21 cellular contexts compared by ENCODE assay signal in genomic region chr17:48589060-48589830, GRCh38. TPM values are rescaled to one million over a fixed set of nuclear protein-coding genes. Genes with fewer than 3 reads are reported as not detected.
A peak's percentile ranks its signal among the peaks of the same experiment; 100 is the strongest.
DNase-seq lines count a peak whose midpoint lies in the region; FAIRE-seq and TF ChIP-seq lines count a peak whose summit lies in the region.
"Had no signal": no experiment of that assay in that cellular context is flagged by ENCODE, and none has a peak within 500 bp of the region (broad histone marks: within the 10 kb centered on the region; RNA-seq: fewer than 3 reads in every experiment).

No MANE protein-coding gene starts in this region.

- 38 to 75% methylated on average over 10 of the region's 10 CpGs for WGBS in sigmoid colon, 2 donors

- peak overlapping the region; percentile 89 for H3K4me3 ChIP-seq in AG04450 (ENCODE audit: low read depth, low read length)
- peak overlapping the region; percentile 69 to 93 for H3K4me3 ChIP-seq in kidney (ENCODE audit: low read length in 2 of 2)
- peak overlapping the region; percentile 36 to 70 (median 56) for H3K4me3 ChIP-seq in sigmoid colon
- H3K4me3 ChIP-seq: right atrium auricular region had no signal

- H3K9me3 ChIP-seq in AG04450 (ENCODE audit: control insufficient read depth, insufficient read depth, low read length) (no peaks in the 10 kb centered on the region; the same call in 1 of the 2 replicates), kidney (ENCODE audit: control insufficient read depth in 1 of 2, low read length in 2 of 2) (no peaks in the 10 kb centered on the region), sigmoid colon (no peaks in the 10 kb centered on the region)
- H3K9me3 ChIP-seq: right atrium auricular region had no signal

- intact Hi-C loops in kidney (cut with DNase I) (no loop called here), sigmoid colon (cut with DNase I) (no loop called here)

- no peaks in the 10 kb centered on the region for H3K36me3 ChIP-seq in kidney (ENCODE audit: control insufficient read depth in 1 of 2, insufficient read depth in 2 of 2, low read length in 2 of 2)
- no peaks in the 10 kb centered on the region for H3K36me3 ChIP-seq in sigmoid colon
- H3K36me3 ChIP-seq: right atrium auricular region had no signal

- no peak for DNase-seq in AG04450 (ENCODE audit: low read depth, low spot score)
- DNase-seq in NCI-H345 treated with DMSO at 0.1 percent for 48 hours (lab: John Stamatoyannopoulos, UW; ENCODE audit: unreplicated experiment): peak; percentile 66
- DNase-seq in kidney: no peak
- DNase-seq in sigmoid colon: no peak
- no peak for DNase-seq in osteocyte (ENCODE audit: extremely low spot score, unreplicated experiment)
- no peak for DNase-seq in activated CD8-positive, alpha-beta memory T cell treated with anti-CD3 and anti-CD28 coated beads for 24 hours
- no peak for DNase-seq in SHP77 treated with DMSO at 0.1 percent for 48 hours (lab: John Stamatoyannopoulos, UW)
- DNase-seq in C1 segment of cervical spinal cord (lab: John Stamatoyannopoulos, UW): no peak
- DNase-seq: activated naive CD8-positive, alpha-beta T cell treated with anti-CD3 and anti-CD28 coated beads, Interleukin-2, amount 10 ng/mL, durations not matched to agents 7 days and 5 days; cerebellar nuclear complex; DMS79; head of caudate nucleus; KG1; NCI-H146; NCI-H748 treated with DMSO at 0.1 percent for 48 hours; RPMI8226; stimulated activated CD4-positive, alpha-beta T cell treated with anti-CD3 and anti-CD28 coated beads, Interleukin-4, amount 100 ng/mL, for 1 hour; T-helper 1 cell had no signal

- no peak for FAIRE-seq in kidney (lab: Jason Lieb, UNC)

- peaks cover 7 to 18% of the 10 kb centered on the region in 2 donors for H3K4me1 ChIP-seq in kidney (ENCODE audit: control insufficient read depth in 1 of 2, insufficient read depth in 1 of 2, low read depth in 1 of 2, low read length in 2 of 2)
- peaks cover 0 to 49% (median 36%) of the 10 kb centered on the region in 4 donors for H3K4me1 ChIP-seq in sigmoid colon

- no peak overlapping the region for H3K27ac Mint-ChIP-seq in osteocyte (ENCODE audit: unreplicated experiment)
- H3K27ac Mint-ChIP-seq: activated naive CD8-positive, alpha-beta T cell treated with anti-CD3 and anti-CD28 coated beads, Interleukin-2, amount 10 ng/mL, durations not matched to agents 7 days and 5 days; natural killer cell treated with Interleukin-12 subunit alpha and Interleukin-12 subunit beta and Interleukin-15 and Interleukin-18, amount 100 ng/mL, for 72 hours had no signal

- H3K27me3 Mint-ChIP-seq in osteocyte (ENCODE audit: unreplicated experiment): peaks cover 97% of the 10 kb centered on the region

- no peak for TF ChIP-seq CTCF in AG04450 (IDR thresholded peaks at IDR 0.05; ENCODE audit: low read depth, low read length)
- no peak for TF ChIP-seq CTCF in kidney (IDR thresholded peaks at IDR 0.05; ENCODE audit: borderline replicate concordance, extremely low read depth, insufficient read depth)
- TF ChIP-seq CTCF in sigmoid colon (IDR thresholded peaks at IDR 0.05): no peak
- TF ChIP-seq CTCF in osteocyte (IDR thresholded peaks at IDR 0.05): no peak

- H3K27me3 ChIP-seq in AG04450 (ENCODE audit: control insufficient read depth, insufficient read depth, low read length): no peaks in the 10 kb centered on the region
- H3K27me3 ChIP-seq in sigmoid colon: no peaks in the 10 kb centered on the region

- CTCF ChIA-PET in AG04450 (lab: Charles Lee): interaction anchor here (0.8 to 1.9 kb wide), 4 partner anchors 42 to 327 kb away, joined by 3 to 11 read pairs (median 4); no protein-coding TSS in a partner anchor

- no peak for TF ChIP-seq EP300 in sigmoid colon (IDR thresholded peaks at IDR 0.05)

- H3K4me3 Mint-ChIP-seq in osteocyte (ENCODE audit: unreplicated experiment): no peak overlapping the region
- H3K4me3 Mint-ChIP-seq: activated naive CD8-positive, alpha-beta T cell treated with anti-CD3 and anti-CD28 coated beads, Interleukin-2, amount 10 ng/mL, durations not matched to agents 7 days and 5 days; natural killer cell treated with Interleukin-12 subunit alpha and Interleukin-12 subunit beta and Interleukin-15 and Interleukin-18, amount 100 ng/mL, for 72 hours had no signal

- H3K36me3 Mint-ChIP-seq in osteocyte (ENCODE audit: unreplicated experiment): no peaks in the 10 kb centered on the region
- H3K36me3 Mint-ChIP-seq: activated naive CD8-positive, alpha-beta T cell treated with anti-CD3 and anti-CD28 coated beads, Interleukin-2, amount 10 ng/mL, durations not matched to agents 7 days and 5 days; natural killer cell treated with Interleukin-12 subunit alpha and Interleukin-12 subunit beta and Interleukin-15 and Interleukin-18, amount 100 ng/mL, for 72 hours had no signal

- H3K9ac ChIP-seq in kidney (ENCODE audit: low read length in 2 of 2): peak overlapping the region; percentile 86 to 95

- TF ChIP-seq POLR2A in sigmoid colon (IDR thresholded peaks at IDR 0.05): no peak

- H3K27ac ChIP-seq in AG04450 (ENCODE audit: low read depth, low read length) (peak overlapping the region; percentile 97), kidney (ENCODE audit: low read depth in 2 of 2, low read length in 2 of 2) (peak overlapping the region; percentile 93 to 98), sigmoid colon (peak overlapping the region in 3 of 4 donors; percentile 95 to 99 (median 97))
- H3K27ac ChIP-seq: right atrium auricular region had no signal

- POLR2A ChIA-PET in AG04450 (lab: Yijun Ruan, JAX): interaction anchor here (0.8 to 2.7 kb wide), 6 partner anchors 13 to 48 kb away, joined by 3 to 12 read pairs (median 6); no protein-coding TSS in a partner anchor

- peaks cover 20% of the 10 kb centered on the region for H3K4me1 Mint-ChIP-seq in osteocyte (ENCODE audit: unreplicated experiment)

- H3K9me3 Mint-ChIP-seq in osteocyte (ENCODE audit: unreplicated experiment): no peaks in the 10 kb centered on the region
- H3K9me3 Mint-ChIP-seq: activated naive CD8-positive, alpha-beta T cell treated with anti-CD3 and anti-CD28 coated beads, Interleukin-2, amount 10 ng/mL, durations not matched to agents 7 days and 5 days; natural killer cell treated with Interleukin-12 subunit alpha and Interleukin-12 subunit beta and Interleukin-15 and Interleukin-18, amount 100 ng/mL, for 72 hours had no signal

RNA-seq across cellular contexts. Expression of gene HOXB3, which starts 0.8 kb away (rescaled TPM):
- polyA plus RNA-seq in AG04450 (2011; rRNA removed) (28.3 and 33.0 TPM in 2 replicates), kidney (ENCODE audit: insufficient read depth, low read depth, low replicate concordance) (12.1 TPM), sigmoid colon (10 to 100 TPM in 2 of 3 donors, 1 to 10 TPM in 1; 6.2 to 16.7 (median 10.2) TPM)
- polyA minus RNA-seq in AG04450 (2011; rRNA and poly(A)+ RNA removed): 12.3 and 12.5 TPM in 2 replicates
- total RNA-seq in kidney (99.0 TPM), sigmoid colon (10 to 100 TPM; 25.3 to 64.3 (median 30.1) TPM), osteocyte (0.46 TPM in 1 of 2 replicates, not detected in the other)
- polyA plus RNA-seq: BJ had no signal

RNA-seq across cellular contexts. Expression of gene HOXB5, which starts 4.3 kb away (rescaled TPM):
- 9.4 and 9.8 TPM in 2 replicates for polyA plus RNA-seq in AG04450 (2011; rRNA removed)
- polyA minus RNA-seq in AG04450 (2011; rRNA and poly(A)+ RNA removed): 4.2 and 4.4 TPM in 2 replicates
- 27.0 TPM for total RNA-seq in kidney
- polyA plus RNA-seq in kidney (ENCODE audit: insufficient read depth, low read depth, low replicate concordance): 12.3 TPM
- total RNA-seq in sigmoid colon: 1 to 10 TPM; 1.5 to 2.5 (median 2.1) TPM
- polyA plus RNA-seq in sigmoid colon: 10 to 100 TPM in 1 of 3 donors, 1 to 10 TPM in 2; 3.2 to 13.9 (median 4.2) TPM
- not detected in 2 replicates for total RNA-seq in osteocyte
- total RNA-seq: activated naive CD8-positive, alpha-beta T cell treated with anti-CD3 and anti-CD28 coated beads, Interleukin-2, amount 10 ng/mL, durations not matched to agents 7 days and 5 days; right atrium auricular region had no signal
- polyA plus RNA-seq: BJ had no signal

RNA-seq across cellular contexts. Expression of gene HOXB4, which starts 11.1 kb away (rescaled TPM):
- polyA plus RNA-seq in AG04450 (2011; rRNA removed): 5.8 and 6.1 TPM in 2 replicates
- polyA minus RNA-seq in AG04450 (2011; rRNA and poly(A)+ RNA removed): 8.2 and 9.9 TPM in 2 replicates
- total RNA-seq in kidney: 22.6 TPM
- polyA plus RNA-seq in kidney (ENCODE audit: insufficient read depth, low read depth, low replicate concordance): 4.4 TPM
- 1 to 10 TPM; 4.6 to 8.3 (median 5.4) TPM for total RNA-seq in sigmoid colon
- 1 to 10 TPM in 2 of 3 donors, under 1 TPM in 1; 0.23 to 2.7 (median 1.2) TPM for polyA plus RNA-seq in sigmoid colon
- total RNA-seq in osteocyte: not detected in 2 replicates
- polyA plus RNA-seq: BJ had no signal

RNA-seq across cellular contexts. Expression of gene HOXB6, which starts 15.5 kb away (rescaled TPM):
- polyA plus RNA-seq in AG04450 (2011; rRNA removed) (15.4 and 20.4 TPM in 2 replicates), kidney (ENCODE audit: insufficient read depth, low read depth, low replicate concordance) (44.0 TPM), sigmoid colon (10 to 100 TPM in 2 of 3 donors, 1 to 10 TPM in 1; 6.0 to 28.5 (median 10.2) TPM)
- 9.1 and 12.0 TPM in 2 replicates for polyA minus RNA-seq in AG04450 (2011; rRNA and poly(A)+ RNA removed)
- total RNA-seq in kidney (90.2 TPM), sigmoid colon (10 to 100 TPM in 3 of 4 donors, 1 to 10 TPM in 1; 6.7 to 10.5 (median 10.3) TPM), osteocyte (not detected in 2 replicates)
- total RNA-seq: activated naive CD8-positive, alpha-beta T cell treated with anti-CD3 and anti-CD28 coated beads, Interleukin-2, amount 10 ng/mL, durations not matched to agents 7 days and 5 days had no signal
- polyA plus RNA-seq: BJ had no signal

RNA-seq across cellular contexts. Expression of gene HOXB7, which starts 21.6 kb away (rescaled TPM):
- polyA plus RNA-seq in AG04450 (2011; rRNA removed): 10.1 and 11.3 TPM in 2 replicates
- 2.5 and 2.7 TPM in 2 replicates for polyA minus RNA-seq in AG04450 (2011; rRNA and poly(A)+ RNA removed)
- total RNA-seq in kidney: 45.4 TPM
- 49.6 TPM for polyA plus RNA-seq in kidney (ENCODE audit: insufficient read depth, low read depth, low replicate concordance)
- 1 to 10 TPM; 1.1 to 6.6 (median 3.4) TPM for total RNA-seq in sigmoid colon
- 10 to 100 TPM; 21.3 to 67.3 (median 43.0) TPM for polyA plus RNA-seq in sigmoid colon
- total RNA-seq in osteocyte: not detected in 2 replicates
- polyA plus RNA-seq: BJ had no signal

Comparison
In these comparisons a context has a peak if more than half of its experiments do, and no peak if none do; other contexts are left out.
1. RNA of gene HOXB3, which starts 0.8 kb away (total RNA-seq): 99.0 TPM in kidney (single experiment) and 25.3 to 64.3 TPM in sigmoid colon; 0.46 TPM in osteocyte; every median in the first group is over 10 times any median in the second.
2. Peak in every context shown above with its lines, with median percentiles within 50 percentile points of each other: H3K27ac ChIP-seq and H3K4me3 ChIP-seq.